In genomic region chr20:59441306-59441705, GRCh38 we compare ENCODE assay signal across 20 cellular contexts.
"Had no signal": no experiment of that assay in that cellular context is flagged by ENCODE, and none has a peak within 500 bp of the region (broad histone marks: within the 10 kb centered on the region; RNA-seq: fewer than 3 reads in every experiment).

No MANE protein-coding gene starts in this region.

- H3K27ac ChIP-seq: coronary artery, hepatocyte, left ventricle myocardium inferior, sigmoid colon, skin epidermis, testis, tibial nerve, upper lobe of right lung had no signal

- DNase-seq: effector CD8-positive, alpha-beta T cell; foreskin melanocyte; head of caudate nucleus; kidney; left cardiac atrium; left ventricle myocardium inferior; mesenchymal stem cell; naive thymus-derived CD4-positive, alpha-beta T cell; posterior cingulate gyrus; stimulated activated CD4-positive, alpha-beta T cell treated with anti-CD3 and anti-CD28 coated beads, Interleukin-2, amount 100 ng/mL, for 24 hours; stimulated activated CD4-positive, alpha-beta T cell treated with anti-CD3 and anti-CD28 coated beads, Interleukin-4, amount 100 ng/mL, for 4 hours; stimulated activated naive B cell treated with anti-CD40 and anti-IgM and Interleukin-4, amounts not matched to agents 10 μg/mL and 1 μg/mL and 100 μg/mL, for 72 hours; stimulated activated naive CD8-positive, alpha-beta T cell treated with anti-CD3 and anti-CD28 coated beads, Interleukin-15, amount 100 ng/mL, for 72 hours; testis; upper lobe of right lung had no signal

- ATAC-seq: left cardiac atrium; naive thymus-derived CD4-positive, alpha-beta T cell; stimulated activated naive B cell treated with anti-CD40 and anti-IgM and Interleukin-4, amounts not matched to agents 10 μg/mL and 1 μg/mL and 100 μg/mL, for 72 hours; stimulated activated naive CD8-positive, alpha-beta T cell treated with anti-CD3 and anti-CD28 coated beads, Interleukin-15, amount 100 ng/mL, for 72 hours had no signal
